Comparison of ENCODE assay signal across 21 cellular contexts in the genomic region with DNA sequence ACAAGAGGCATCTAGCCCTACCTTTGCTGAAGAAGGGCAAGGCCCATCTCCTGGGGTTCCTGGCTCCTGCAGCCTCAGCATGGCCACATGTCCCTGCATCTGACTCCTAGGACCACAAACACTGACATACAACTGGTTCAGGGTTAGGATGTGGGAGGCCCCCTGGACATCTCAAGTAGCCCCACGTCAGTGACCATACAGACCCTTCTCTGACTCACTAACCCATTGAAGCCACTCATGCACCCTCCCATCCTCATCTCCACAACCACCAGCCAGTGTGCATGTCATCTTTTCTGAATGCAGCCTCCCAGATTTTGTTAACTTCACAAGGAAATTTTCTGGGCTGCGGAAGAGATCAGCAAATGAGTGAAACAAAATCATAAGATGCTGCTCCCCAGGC. TPM values are rescaled to one million over a fixed set of nuclear protein-coding genes. Genes with fewer than 3 reads are reported as not detected.
"Had no signal": no experiment of that assay in that cellular context is flagged by ENCODE, and none has a peak within 500 bp of the region (broad histone marks: within the 10 kb centered on the region; RNA-seq: fewer than 3 reads in every experiment).

No MANE protein-coding gene starts in this region.

- H3K4me1 ChIP-seq: prostate gland had no signal

- H3K27ac ChIP-seq: prostate gland had no signal

- H3K4me3 ChIP-seq: lung, prostate gland had no signal

- DNase-seq: activated CD4-positive, alpha-beta memory T cell treated with anti-CD3 and anti-CD28 coated beads for 36 hours; activated CD4-positive, alpha-beta T cell treated with anti-CD3 and anti-CD28 coated beads for 36 hours; activated naive CD4-positive, alpha-beta T cell; activated naive CD8-positive, alpha-beta T cell treated with anti-CD3 and anti-CD28 coated beads for 36 hours; amniotic stem cell; foreskin melanocyte; glutamatergic neuron; hippocampal formation; left cardiac atrium; right cardiac atrium; stimulated activated CD4-positive, alpha-beta T cell treated with anti-CD3 and anti-CD28 coated beads, Interleukin-4, amount 100 ng/mL, for 1 hour; stimulated activated naive CD8-positive, alpha-beta T cell treated with anti-CD3 and anti-CD28 coated beads, Interleukin-15, amount 100 ng/mL, for 72 hours had no signal

- H3K36me3 ChIP-seq: prostate gland had no signal

- ATAC-seq: activated CD4-positive, alpha-beta T cell treated with anti-CD3 and anti-CD28 coated beads for 36 hours; left cardiac atrium; right cardiac atrium; stimulated activated naive CD8-positive, alpha-beta T cell treated with anti-CD3 and anti-CD28 coated beads, Interleukin-15, amount 100 ng/mL, for 72 hours; WTC11 had no signal

- H3K9me3 ChIP-seq: prostate gland had no signal

RNA-seq across cellular contexts. Expression of a gene that starts 18.2 kb away (rescaled TPM):
- total RNA-seq: activated CD4-positive, alpha-beta memory T cell treated with anti-CD3 and anti-CD28 coated beads for 36 hours; activated CD4-positive, alpha-beta T cell treated with anti-CD3 and anti-CD28 coated beads for 36 hours; activated naive CD8-positive, alpha-beta T cell treated with anti-CD3 and anti-CD28 coated beads for 36 hours; dermis microvascular lymphatic vessel endothelial cell; myocyte; osteocyte; T-helper 2 cell treated with Interferon-gamma antibody and Interleukin-4, amounts not matched to agents 100 ng/mL and 5 ng/mL, for 36 hours had no signal

RNA-seq across cellular contexts. Expression of a gene that starts 18.6 kb away (rescaled TPM):
- total RNA-seq: activated CD4-positive, alpha-beta memory T cell treated with anti-CD3 and anti-CD28 coated beads for 36 hours; activated CD4-positive, alpha-beta T cell treated with anti-CD3 and anti-CD28 coated beads for 36 hours; activated naive CD8-positive, alpha-beta T cell treated with anti-CD3 and anti-CD28 coated beads for 36 hours; dermis microvascular lymphatic vessel endothelial cell; myocyte; osteocyte; T-helper 2 cell treated with Interferon-gamma antibody and Interleukin-4, amounts not matched to agents 100 ng/mL and 5 ng/mL, for 36 hours had no signal

RNA-seq across cellular contexts. Expression of a gene that starts 44.7 kb away (rescaled TPM):
- total RNA-seq: fibroblast of lung, mesothelial cell of epicardium, myocyte, osteocyte had no signal
- polyA plus RNA-seq: fibroblast of lung had no signal
